In the genomic region with DNA sequence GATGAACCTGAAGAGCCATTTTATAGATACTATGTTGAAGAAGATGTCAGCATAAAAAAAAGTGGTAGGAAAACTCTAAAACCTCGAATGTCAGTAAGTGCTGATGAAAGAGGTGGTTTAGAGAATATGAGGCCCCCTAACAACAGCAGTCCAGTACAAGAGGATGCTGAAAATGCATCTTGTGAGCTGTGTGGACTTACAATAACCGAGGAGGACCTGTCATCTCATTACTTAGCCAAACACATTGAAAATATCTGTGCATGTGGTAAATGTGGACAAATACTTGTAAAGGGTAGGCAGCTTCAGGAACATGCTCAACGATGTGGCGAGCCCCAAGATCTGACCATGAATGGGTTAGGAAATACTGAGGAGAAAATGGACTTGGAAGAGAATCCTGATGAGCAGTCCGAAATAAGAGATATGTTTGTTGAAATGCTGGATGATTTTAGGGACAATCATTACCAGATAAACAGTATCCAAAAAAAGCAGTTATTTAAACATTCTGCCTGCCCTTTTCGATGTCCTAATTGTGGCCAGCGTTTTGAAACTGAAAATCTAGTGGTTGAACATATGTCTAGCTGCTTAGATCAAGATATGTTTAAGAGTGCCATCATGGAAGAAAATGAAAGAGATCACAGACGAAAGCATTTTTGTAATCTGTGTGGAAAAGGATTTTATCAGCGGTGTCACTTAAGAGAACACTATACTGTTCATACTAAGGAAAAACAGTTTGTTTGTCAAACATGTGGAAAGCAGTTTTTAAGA, we compare ENCODE assay signal across 30 cellular contexts. TPM values are rescaled to one million over a fixed set of nuclear protein-coding genes. Genes with fewer than 3 reads are reported as not detected.
DNase-seq lines count a peak whose midpoint lies in the region; ATAC-seq and TF ChIP-seq lines count a peak whose summit lies in the region.
"Had no signal": no experiment of that assay in that cellular context is flagged by ENCODE, and none has a peak within 500 bp of the region (broad histone marks: within the 10 kb centered on the region; RNA-seq: fewer than 3 reads in every experiment).

No MANE protein-coding gene starts in this region.

- BruUV-seq in PC-9 (replicated peaks; lab: Mats Ljungman, UMichigan), result TSS peak; percentile 11

- H2AFZ ChIP-seq in PC-9, result no peak overlapping the region
- H2AFZ ChIP-seq in smooth muscle cell (ENCODE audit: low read depth), result no peak overlapping the region

- no peaks in the 10 kb centered on the region for H3K27me3 ChIP-seq in PC-9 (ENCODE audit: insufficient read depth, low read depth)
- H3K27me3 ChIP-seq in smooth muscle cell (ENCODE audit: low read depth), result no peaks in the 10 kb centered on the region
- H3K27me3 ChIP-seq: suprapubic skin, upper lobe of left lung had no signal

- intact Hi-C loops in PC-9 (cut with micrococcal nuclease; ENCODE audit: unreplicated experiment) (no loop called here), mucosa of descending colon (cut with DNase I, micrococcal nuclease) (no loop called here)

- H3K79me2 ChIP-seq in PC-9 (ENCODE audit: low read depth) (peaks cover 35% of the 10 kb centered on the region), smooth muscle cell (ENCODE audit: low read depth) (peaks cover 89% of the 10 kb centered on the region)

- 89% methylated on average over 9 of the region's 9 CpGs for WGBS in smooth muscle cell (ENCODE audit: low lambda C conversion rate)

- ATAC-seq in activated CD8-positive, alpha-beta memory T cell treated with anti-CD3 and anti-CD28 coated beads, Interleukin-2, amount 10 ng/mL, durations not matched to agents 7 days and 5 days, result peak; percentile 49
- no peak for ATAC-seq in mucosa of descending colon
- ATAC-seq: activated naive CD4-positive, alpha-beta T cell treated with anti-CD3 and anti-CD28 coated beads, Interleukin-2, amount 50 U/mL, for 72 hours; left colon; psoas muscle; SK-N-SH treated with all-trans-retinoic acid at 6 μM for 48 hours; stimulated activated memory B cell treated with anti-CD40 and anti-IgM and Interleukin-4, amounts not matched to agents 10 μg/mL and 1 μg/mL and 100 μg/mL, for 72 hours had no signal

- H3K36me3 Mint-ChIP-seq in activated CD8-positive, alpha-beta memory T cell treated with anti-CD3 and anti-CD28 coated beads, Interleukin-2, amount 10 ng/mL, durations not matched to agents 7 days and 5 days, result peaks cover 18% of the 10 kb centered on the region

- no peaks in the 10 kb centered on the region for H3K9me2 ChIP-seq in PC-9 (ENCODE audit: insufficient read depth)

- no peak overlapping the region for H3K27ac ChIP-seq in PC-9
- H3K27ac ChIP-seq in smooth muscle cell (ENCODE audit: low read depth), result peak overlapping the region; percentile 43
- H3K27ac ChIP-seq: epithelial cell of prostate, psoas muscle, suprapubic skin, upper lobe of left lung had no signal

- H3K4me1 Mint-ChIP-seq in activated CD8-positive, alpha-beta memory T cell treated with anti-CD3 and anti-CD28 coated beads, Interleukin-2, amount 10 ng/mL, durations not matched to agents 7 days and 5 days, result peaks cover 16% of the 10 kb centered on the region
- H3K4me1 Mint-ChIP-seq: H9 had no signal

- H4K20me1 ChIP-seq in PC-9 (ENCODE audit: insufficient read depth), result peaks cover 20% of the 10 kb centered on the region; the same call in 1 of the 2 replicates
- H4K20me1 ChIP-seq in smooth muscle cell (ENCODE audit: low read depth), result peaks cover 74% of the 10 kb centered on the region

- POLR2A ChIA-PET in PC-9 (lab: Charles Lee; ENCODE audit: unreplicated experiment), result no interaction called here

- H3K9ac ChIP-seq in smooth muscle cell (ENCODE audit: low read depth), result no peak overlapping the region

- H3K4me3 ChIP-seq in PC-9 (no peak overlapping the region), smooth muscle cell (no peak overlapping the region), mucosa of descending colon (no peak overlapping the region)
- H3K4me3 ChIP-seq: psoas muscle, suprapubic skin, upper lobe of left lung had no signal

- no peak overlapping the region for H3K4me3 Mint-ChIP-seq in activated CD8-positive, alpha-beta memory T cell treated with anti-CD3 and anti-CD28 coated beads, Interleukin-2, amount 10 ng/mL, durations not matched to agents 7 days and 5 days
- H3K4me3 Mint-ChIP-seq: activated CD4-positive, alpha-beta memory T cell treated with anti-CD3 and anti-CD28 coated beads, Interleukin-2, amount 10 ng/mL, durations not matched to agents 7 days and 5 days; H9; natural killer cell treated with Interleukin-12 subunit alpha and Interleukin-12 subunit beta and Interleukin-15 and Interleukin-18, amount 100 ng/mL, for 72 hours; stimulated activated memory B cell treated with anti-CD40 and anti-IgM and Interleukin-4, amounts not matched to agents 10 μg/mL and 1 μg/mL and 100 μg/mL, for 72 hours had no signal

- no peaks in the 10 kb centered on the region; the same call in 1 of the 2 replicates for H3K9me3 ChIP-seq in PC-9 (ENCODE audit: insufficient read depth, low read depth)
- H3K9me3 ChIP-seq in smooth muscle cell (replicated peaks; ENCODE audit: low read depth), result no peaks in the 10 kb centered on the region
- H3K9me3 ChIP-seq in mucosa of descending colon, result no peaks in the 10 kb centered on the region
- H3K9me3 ChIP-seq: psoas muscle, suprapubic skin, upper lobe of left lung had no signal

- no peak for TF ChIP-seq CTCF in PC-9 (conservative IDR thresholded peaks at IDR 0.05)
- TF ChIP-seq CTCF in smooth muscle cell (IDR thresholded peaks at IDR 0.05; ENCODE audit: borderline replicate concordance, insufficient read depth, poor library complexity, severe bottlenecking), result no peak
- TF ChIP-seq CTCF in mucosa of descending colon (IDR thresholded peaks at IDR 0.05), result no peak

- H3K4me1 ChIP-seq in PC-9 (replicated peaks; ENCODE audit: insufficient read depth), result peaks cover 12% of the 10 kb centered on the region
- H3K4me1 ChIP-seq in smooth muscle cell (ENCODE audit: low read depth), result no peaks in the 10 kb centered on the region
- peaks cover 5% of the 10 kb centered on the region for H3K4me1 ChIP-seq in mucosa of descending colon (ENCODE audit: low read depth)

- H3F3A ChIP-seq in PC-9 (ENCODE audit: insufficient read depth, low read depth) (peaks cover 29% of the 10 kb centered on the region), smooth muscle cell (ENCODE audit: low read depth) (peaks cover 40% of the 10 kb centered on the region)

- H3K36me3 ChIP-seq in PC-9 (ENCODE audit: low read depth) (peaks cover 35% of the 10 kb centered on the region), smooth muscle cell (ENCODE audit: low read depth) (peaks cover 5% of the 10 kb centered on the region), mucosa of descending colon (ENCODE audit: low read depth) (no peaks in the 10 kb centered on the region)

- DNase-seq in activated CD8-positive, alpha-beta memory T cell treated with anti-CD3 and anti-CD28 coated beads, Interleukin-2, amount 10 ng/mL, durations not matched to agents 7 days and 5 days, result no peak
- DNase-seq in activated CD8-positive, alpha-beta memory T cell treated with anti-CD3 and anti-CD28 coated beads, Interleukin-2, amount 50 U/mL, for 48 hours, result no peak
- DNase-seq in PC-9 (no peak), smooth muscle cell (lab: John Stamatoyannopoulos, UW; ENCODE audit: unreplicated experiment) (no peak), mucosa of descending colon (no peak)
- no peak for DNase-seq in activated CD4-positive, alpha-beta T cell treated with anti-CD3 and anti-CD28 coated beads, Interleukin-2, amount 50 U/mL, for 4 hours
- DNase-seq: 8988T; activated CD4-positive, alpha-beta memory T cell treated with anti-CD3 and anti-CD28 coated beads, Interleukin-2, amount 10 ng/mL, durations not matched to agents 7 days and 5 days; activated T-cell treated with anti-CD3 and anti-CD28 coated beads for 4 hours; aorta; C1 segment of cervical spinal cord; COR-L47; DMS53; effector CD4-positive, alpha-beta T cell; H9; hippocampal formation; KG1; left colon; NCI-H2029; NCI-H524 treated with DMSO at 0.1 percent for 48 hours; occipital lobe; psoas muscle; Right ventricle myocardium superior; upper lobe of left lung had no signal

- H3K4me2 ChIP-seq in PC-9 (no peak overlapping the region), smooth muscle cell (peak overlapping the region; percentile 33)

- no peaks in the 10 kb centered on the region for H3K27me3 Mint-ChIP-seq in activated CD8-positive, alpha-beta memory T cell treated with anti-CD3 and anti-CD28 coated beads, Interleukin-2, amount 10 ng/mL, durations not matched to agents 7 days and 5 days
- H3K27me3 Mint-ChIP-seq: activated CD4-positive, alpha-beta memory T cell treated with anti-CD3 and anti-CD28 coated beads, Interleukin-2, amount 10 ng/mL, durations not matched to agents 7 days and 5 days; natural killer cell treated with Interleukin-12 subunit alpha and Interleukin-12 subunit beta and Interleukin-15 and Interleukin-18, amount 100 ng/mL, for 72 hours; stimulated activated memory B cell treated with anti-CD40 and anti-IgM and Interleukin-4, amounts not matched to agents 10 μg/mL and 1 μg/mL and 100 μg/mL, for 72 hours had no signal

- H3K9me3 Mint-ChIP-seq in activated CD8-positive, alpha-beta memory T cell treated with anti-CD3 and anti-CD28 coated beads, Interleukin-2, amount 10 ng/mL, durations not matched to agents 7 days and 5 days (ENCODE audit: low read depth), result no peaks in the 10 kb centered on the region
- H3K9me3 Mint-ChIP-seq: activated CD4-positive, alpha-beta memory T cell treated with anti-CD3 and anti-CD28 coated beads, Interleukin-2, amount 10 ng/mL, durations not matched to agents 7 days and 5 days; activated naive CD4-positive, alpha-beta T cell treated with anti-CD3 and anti-CD28 coated beads, Interleukin-2, amount 50 U/mL, for 72 hours; H9; natural killer cell treated with Interleukin-12 subunit alpha and Interleukin-12 subunit beta and Interleukin-15 and Interleukin-18, amount 100 ng/mL, for 72 hours; stimulated activated memory B cell treated with anti-CD40 and anti-IgM and Interleukin-4, amounts not matched to agents 10 μg/mL and 1 μg/mL and 100 μg/mL, for 72 hours had no signal

- H3K27ac Mint-ChIP-seq in activated CD8-positive, alpha-beta memory T cell treated with anti-CD3 and anti-CD28 coated beads, Interleukin-2, amount 10 ng/mL, durations not matched to agents 7 days and 5 days, result no peak overlapping the region
- H3K27ac Mint-ChIP-seq: activated CD4-positive, alpha-beta memory T cell treated with anti-CD3 and anti-CD28 coated beads, Interleukin-2, amount 10 ng/mL, durations not matched to agents 7 days and 5 days; activated naive CD4-positive, alpha-beta T cell treated with anti-CD3 and anti-CD28 coated beads, Interleukin-2, amount 50 U/mL, for 72 hours; H9; natural killer cell treated with Interleukin-12 subunit alpha and Interleukin-12 subunit beta and Interleukin-15 and Interleukin-18, amount 100 ng/mL, for 72 hours; stimulated activated memory B cell treated with anti-CD40 and anti-IgM and Interleukin-4, amounts not matched to agents 10 μg/mL and 1 μg/mL and 100 μg/mL, for 72 hours had no signal

- CTCF ChIA-PET in activated CD8-positive, alpha-beta memory T cell treated with anti-CD3 and anti-CD28 coated beads, Interleukin-2, amount 10 ng/mL, durations not matched to agents 7 days and 5 days (lab: Charles Lee), result interaction anchor here (0.9 to 4.9 kb wide), 6 partner anchors 13 to 113 kb away, joined by 3 to 36 read pairs (median 4); a partner anchor contains a TSS
- CTCF ChIA-PET in PC-9 (lab: Charles Lee), result interaction anchor here (0.5 to 0.6 kb wide), 2 partner anchors 16 to 141 kb away, joined by 3 to 6 read pairs; no protein-coding TSS in a partner anchor

RNA-seq across cellular contexts. Expression of a gene that starts 17.8 kb away (rescaled TPM):
- 1 to 10 TPM; 7.2 to 7.3 TPM for total RNA-seq in activated CD8-positive, alpha-beta memory T cell treated with anti-CD3 and anti-CD28 coated beads, Interleukin-2, amount 10 ng/mL, durations not matched to agents 7 days and 5 days
- total RNA-seq in PC-9 (2021) (11.0 and 14.3 TPM in 2 replicates), smooth muscle cell (3.4 and 6.6 TPM in 2 replicates), mucosa of descending colon (10 to 100 TPM; 28.3 to 99.5 (median 58.2) TPM)
- polyA plus RNA-seq in smooth muscle cell, result 5.2 and 6.6 TPM in 2 replicates

RNA-seq across cellular contexts. Expression of a gene that starts 18.2 kb away (rescaled TPM):
- total RNA-seq in activated CD8-positive, alpha-beta memory T cell treated with anti-CD3 and anti-CD28 coated beads, Interleukin-2, amount 10 ng/mL, durations not matched to agents 7 days and 5 days, result 10 to 100 TPM; 73.3 to 84.2 TPM
- total RNA-seq in PC-9 (2021), result 55.4 and 57.2 TPM in 2 replicates
- 82.9 and 106 TPM in 2 replicates for total RNA-seq in smooth muscle cell
- polyA plus RNA-seq in smooth muscle cell, result 39.7 and 41.3 TPM in 2 replicates
- total RNA-seq in mucosa of descending colon, result 10 to 100 TPM; 26.5 to 40.9 (median 33.0) TPM

RNA-seq across cellular contexts. Expression of a gene that starts 19.1 kb away (rescaled TPM):
- total RNA-seq in activated CD8-positive, alpha-beta memory T cell treated with anti-CD3 and anti-CD28 coated beads, Interleukin-2, amount 10 ng/mL, durations not matched to agents 7 days and 5 days, result 10 to 100 TPM; 31.4 to 42.8 TPM
- total RNA-seq in PC-9 (2021), result 18.6 and 22.9 TPM in 2 replicates
- 8.9 and 12.5 TPM in 2 replicates for total RNA-seq in smooth muscle cell
- 6.9 and 13.3 TPM in 2 replicates for polyA plus RNA-seq in smooth muscle cell
- total RNA-seq in mucosa of descending colon, result 10 to 100 TPM in 1 of 3 donors, 1 to 10 TPM in 2; 6.1 to 14.4 (median 7.2) TPM

RNA-seq across cellular contexts. Expression of a gene that starts 27.0 kb away (rescaled TPM):
- total RNA-seq in activated CD8-positive, alpha-beta memory T cell treated with anti-CD3 and anti-CD28 coated beads, Interleukin-2, amount 10 ng/mL, durations not matched to agents 7 days and 5 days, result not detected
- 0.35 TPM in 1 of 2 replicates, not detected in the other for total RNA-seq in PC-9 (2021)
- total RNA-seq in smooth muscle cell, result 1.9 and 2.0 TPM in 2 replicates
- 2.2 and 3.0 TPM in 2 replicates for polyA plus RNA-seq in smooth muscle cell
- total RNA-seq in mucosa of descending colon, result 10 to 100 TPM in 1 of 3 donors, 1 to 10 TPM in 2; 1.8 to 10.4 (median 7.6) TPM
- total RNA-seq: activated naive CD4-positive, alpha-beta T cell treated with anti-CD3 and anti-CD28 coated beads, Interleukin-2, amount 50 U/mL, for 72 hours had no signal

RNA-seq across cellular contexts. Expression of a gene that starts 57.5 kb away (rescaled TPM):
- 10 to 100 TPM in 1 of 2 experiments, 1 to 10 TPM in 1; 8.8 to 23.2 TPM for total RNA-seq in activated CD8-positive, alpha-beta memory T cell treated with anti-CD3 and anti-CD28 coated beads, Interleukin-2, amount 10 ng/mL, durations not matched to agents 7 days and 5 days
- total RNA-seq in PC-9 (2021) (0.60 and 0.72 TPM in 2 replicates), smooth muscle cell (4.4 and 7.6 TPM in 2 replicates), mucosa of descending colon (1 to 10 TPM; 3.9 to 8.0 (median 7.4) TPM)
- 0.80 and 0.94 TPM in 2 replicates for polyA plus RNA-seq in smooth muscle cell
